In the genomic region with DNA sequence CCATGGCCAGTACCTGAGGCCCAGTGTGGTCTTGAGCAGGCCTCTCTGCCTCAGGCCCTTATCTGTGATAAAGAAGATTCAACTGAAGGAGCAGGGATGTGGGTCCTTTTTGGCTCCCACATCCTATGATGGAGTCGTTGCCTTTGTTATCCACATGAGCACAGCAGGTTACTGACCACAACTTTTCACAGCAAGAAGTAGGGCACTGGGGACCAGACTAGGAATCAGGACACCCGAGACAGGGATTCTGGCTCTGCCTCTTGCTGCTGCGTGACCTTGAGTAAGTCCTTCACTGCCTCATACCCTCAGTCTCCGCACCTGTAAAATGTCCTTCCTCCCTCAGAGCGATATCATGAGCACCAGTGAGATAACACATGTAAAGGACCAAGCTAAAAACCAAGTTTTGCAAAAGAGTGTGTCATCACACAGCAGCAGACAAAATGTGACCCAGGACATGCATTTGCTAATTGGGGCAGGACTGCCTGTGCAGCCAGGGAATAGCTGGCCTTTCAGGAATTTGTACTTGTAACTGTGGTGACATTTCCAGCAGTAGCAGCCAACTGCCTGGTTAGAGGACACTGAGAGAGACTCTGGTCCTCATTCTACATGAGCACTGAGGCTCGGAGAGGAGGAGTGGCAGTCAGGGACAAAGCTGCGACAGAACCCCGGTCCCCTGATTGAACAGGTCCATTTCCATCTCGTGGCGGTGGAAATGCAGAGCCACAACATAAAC, we compare ENCODE assay signal across 15 cellular contexts. TPM values are rescaled to one million over a fixed set of nuclear protein-coding genes. Genes with fewer than 3 reads are reported as not detected.
DNase-seq lines count a peak whose midpoint lies in the region; ATAC-seq, FAIRE-seq and TF ChIP-seq lines count a peak whose summit lies in the region.
"Had no signal": no experiment of that assay in that cellular context is flagged by ENCODE, and none has a peak within 500 bp of the region (broad histone marks: within the 10 kb centered on the region; RNA-seq: fewer than 3 reads in every experiment).

No MANE protein-coding gene starts in this region.

- POLR2A ChIA-PET in HepG2 (lab: Yijun Ruan, JAX), result no interaction called here
- POLR2A ChIA-PET in GM10248 (lab: Yijun Ruan, JAX), result no interaction called here

- no peak for TF ChIP-seq RAD21 in HepG2 (CRISPR knock-in tag; IDR thresholded peaks at IDR 0.05)

- H3K4me1 ChIP-seq in HepG2 (ENCODE audit: insufficient read depth, low read length) (peaks cover 66% of the 10 kb centered on the region), right lobe of liver (peaks cover 0 to 7% (median 0%) of the 10 kb centered on the region in 4 donors), heart right ventricle (peaks cover 0 to 20% (median 12%) of the 10 kb centered on the region in 9 donors)
- H3K4me1 ChIP-seq: A549 had no signal

- 48% methylated on average over 5 of the region's 10 CpGs for WGBS in HepG2 (ENCODE audit: low lambda C conversion rate)
- 73% methylated on average over 6 of the region's 10 CpGs for WGBS in right lobe of liver (ENCODE audit: insufficient coverage, low coverage, low lambda C conversion rate, missing lambda C conversion rate)
- 67 to 73% methylated on average over 10 of the region's 10 CpGs for WGBS in heart right ventricle, 2 donors

- H3K27ac ChIP-seq in HepG2 (ENCODE audit: extremely low read length, insufficient read depth, low read length) (no peak overlapping the region), right lobe of liver (no peak overlapping the region), heart right ventricle (peak overlapping the region in 9 of 10 donors; percentile 40 to 83 (median 68))
- H3K27ac ChIP-seq: A549, C4-2B, HL-60, KMS-11 had no signal

- no TSS peak for BruUV-seq in HepG2 (replicated peaks; lab: Mats Ljungman, UMichigan)

- H3K27me3 ChIP-seq in HepG2 (ENCODE audit: control insufficient read depth in 1 of 2, insufficient read depth in 2 of 2, low read length in 2 of 2), result peaks cover 0 to 10% of the 10 kb centered on the region in 2 experiments; a peak in 3 of 5 replicates
- H3K27me3 ChIP-seq in right lobe of liver, result no peaks in the 10 kb centered on the region
- no peaks in the 10 kb centered on the region for H3K27me3 ChIP-seq in heart right ventricle

- H2AFZ ChIP-seq in HepG2 (ENCODE audit: low read length), result no peak overlapping the region

- no peak overlapping the region for H3K9ac ChIP-seq in HepG2 (ENCODE audit: insufficient read depth, low read depth, low read length)
- H3K9ac ChIP-seq: KMS-11 had no signal

- no peak overlapping the region for H3K4me2 ChIP-seq in HepG2 (ENCODE audit: low read depth, low read length)
- H3K4me2 ChIP-seq: A549, KMS-11 had no signal

- intact Hi-C loops in HepG2 (cut with micrococcal nuclease; ENCODE audit: unreplicated experiment) (no loop called here), right lobe of liver (cut with DNase I) (no loop called here), heart right ventricle (cut with DNase I) (no loop called here), posterior vena cava (cut with DNase I) (no loop called here)

- DNase-seq in HepG2 (ENCODE audit: low spot score) (no peak), right lobe of liver (no peak), heart right ventricle (peak in 1 of 2 donors; percentile 38), posterior vena cava (ENCODE audit: low spot score) (peak; percentile 73), GM10248 (ENCODE audit: extremely low spot score) (no peak), iPS-NIHi7 (ENCODE audit: extremely low spot score) (no peak)
- DNase-seq: NCI-H1930 had no signal

- FAIRE-seq in HepG2 (lab: Jason Lieb, UNC), result no peak
- FAIRE-seq: A549, RCC 7860 had no signal

- H3K9me3 ChIP-seq in HepG2 (ENCODE audit: low read length) (no peaks in the 10 kb centered on the region), right lobe of liver (no peaks in the 10 kb centered on the region), heart right ventricle (no peaks in the 10 kb centered on the region)
- H3K9me3 ChIP-seq: A549 had no signal

- in situ Hi-C loops in HepG2 (cut with HindIII; ENCODE audit: extremely low pct_ligation_motif_present, low pct_unique_long_range_greater_than_20kb), result no loop called here

- ATAC-seq in HepG2 (peak; percentile 42), right lobe of liver (no peak), heart right ventricle (peak; percentile 62 to 97 (median 87)), HG02610 (IDR thresholded peaks at IDR 0.05; ENCODE audit: unreplicated experiment) (no peak), HG02642 (IDR thresholded peaks at IDR 0.05; ENCODE audit: poor library complexity, unreplicated experiment) (no peak)
- ATAC-seq: A549 had no signal

- no peak for TF ChIP-seq CTCF in HepG2 (CRISPR knock-in tag; IDR thresholded peaks at IDR 0.05)
- TF ChIP-seq CTCF in right lobe of liver (IDR thresholded peaks at IDR 0.05), result no peak
- no peak for TF ChIP-seq CTCF in heart right ventricle (IDR thresholded peaks at IDR 0.05)
- TF ChIP-seq CTCF in GM10248 (IDR thresholded peaks at IDR 0.05; ENCODE audit: control extremely low read depth, extremely low read depth, low read depth, missing control alignments), result no peak

- no peak for TF ChIP-seq POLR2A in HepG2 (IDR thresholded peaks at IDR 0.05; ENCODE audit: insufficient read depth in 1 of 2, low read depth in 2 of 2, low read length in 2 of 2)
- no peak for TF ChIP-seq POLR2A in right lobe of liver (IDR thresholded peaks at IDR 0.05)

- H3K36me3 ChIP-seq in HepG2 (replicated peaks in 1 of 2; ENCODE audit: control insufficient read depth in 1 of 2, insufficient read depth in 2 of 2, low read length in 2 of 2), result no peaks in the 10 kb centered on the region
- no peaks in the 10 kb centered on the region for H3K36me3 ChIP-seq in right lobe of liver
- no peaks in the 10 kb centered on the region for H3K36me3 ChIP-seq in heart right ventricle

- no peaks in the 10 kb centered on the region for H3K79me2 ChIP-seq in HepG2 (ENCODE audit: insufficient read depth, low read length)

- TF ChIP-seq EP300 in HepG2 (IDR thresholded peaks at IDR 0.05; ENCODE audit: low read depth in 2 of 2, low read length in 2 of 2), result no peak
- no peak for TF ChIP-seq EP300 in HepG2 (CRISPR knock-in tag; IDR thresholded peaks at IDR 0.05; ENCODE audit: borderline replicate concordance)

- no peak overlapping the region for H3K4me3 ChIP-seq in HepG2 (replicated peaks in 1 of 3; ENCODE audit: insufficient read depth in 1 of 3, low read depth in 2 of 3, low read length in 3 of 3)
- no peak overlapping the region for H3K4me3 ChIP-seq in right lobe of liver
- no peak overlapping the region for H3K4me3 ChIP-seq in heart right ventricle
- H3K4me3 ChIP-seq: A549 had no signal

- H4K20me1 ChIP-seq in HepG2 (ENCODE audit: insufficient read depth, low read length), result no peaks in the 10 kb centered on the region

- CTCF ChIA-PET in HepG2 (lab: Yijun Ruan, JAX; ENCODE audit: low intra/inter-chr PET ratio, low total read pairs) (no interaction called here), GM10248 (lab: Yijun Ruan, JAX) (interaction anchor here (0.9 to 1.5 kb wide), 2 partner anchors 14 to 257 kb away, joined by 3 read pairs; no protein-coding TSS in a partner anchor)

RNA-seq across cellular contexts. Expression of a gene that starts 13.2 kb away (rescaled TPM):
- total RNA-seq in HepG2 (2016; rRNA removed; fragmentation: Illumina TruSeq; extraction: Trizol) (not detected in 2 replicates), right lobe of liver (not detected), heart right ventricle (not detected), posterior vena cava (not detected)
- not detected in 2 replicates for total RNA-seq in HepG2 (2016; cell fraction: cytosol; rRNA removed; fragmentation: Illumina TruSeq; extraction: Trizol; ENCODE audit: low read depth)
- total RNA-seq in HepG2 (2016; cell fraction: insoluble cytoplasmic fraction; rRNA removed; fragmentation: Illumina TruSeq; extraction: Trizol), result not detected in 2 replicates
- total RNA-seq in HepG2 (2016; cell fraction: membrane; rRNA removed; fragmentation: Illumina TruSeq; extraction: Trizol), result not detected in 2 replicates
- not detected in 2 replicates for total RNA-seq in HepG2 (2016; cell fraction: nucleus; rRNA removed; fragmentation: Illumina TruSeq; extraction: Trizol)
- polyA plus RNA-seq in HepG2 (2011; rRNA removed) (0.04 TPM in 1 of 2 replicates, not detected in the other), heart right ventricle (not detected)
- 0.01 TPM in 1 of 2 replicates, not detected in the other for polyA plus RNA-seq in HepG2 (2011; cell fraction: cytosol; rRNA removed)
- 0.05 TPM in 2 replicates for polyA plus RNA-seq in HepG2 (2011; cell fraction: nucleus; rRNA removed)
- polyA plus RNA-seq in HepG2 (2012), result not detected in 2 replicates
- polyA plus RNA-seq in HepG2 (2016; cell fraction: cytosol; fragmentation: Illumina TruSeq; extraction: Trizol; ENCODE audit: low read depth), result not detected in 2 replicates
- polyA plus RNA-seq in HepG2 (2016; cell fraction: insoluble cytoplasmic fraction; fragmentation: Illumina TruSeq; extraction: Trizol; ENCODE audit: low read depth), result not detected in 2 replicates
- not detected in 2 replicates for polyA plus RNA-seq in HepG2 (2016; cell fraction: membrane; fragmentation: Illumina TruSeq; extraction: Trizol; ENCODE audit: low read depth)
- not detected in 2 replicates for polyA plus RNA-seq in HepG2 (2016; cell fraction: nucleus; fragmentation: Illumina TruSeq; extraction: Trizol; ENCODE audit: insufficient read depth, low read depth)
- polyA minus RNA-seq in HepG2 (2011; rRNA and poly(A)+ RNA removed; ENCODE audit: low replicate concordance), result 0.04 TPM in 1 of 2 replicates, not detected in the other
- polyA minus RNA-seq in HepG2 (2011; cell fraction: cytosol; rRNA and poly(A)+ RNA removed), result not detected in 2 replicates
- not detected in 2 replicates for polyA minus RNA-seq in HepG2 (2011; cell fraction: nucleus; rRNA and poly(A)+ RNA removed)
- total RNA-seq: MCF 10A had no signal
- polyA plus RNA-seq: A549 had no signal

RNA-seq across cellular contexts. Expression of a gene that starts 23.1 kb away (rescaled TPM):
- total RNA-seq in HepG2 (2016; rRNA removed; fragmentation: Illumina TruSeq; extraction: Trizol) (not detected in 2 replicates), right lobe of liver (under 1 TPM in 2 of 6 experiments, not detected in 4; 0.35 to 0.51 TPM), heart right ventricle (1 to 10 TPM in 2 of 10 donors, under 1 TPM in 1, not detected in 7; 0.34 to 1.4 (median 1.3) TPM), posterior vena cava (not detected)
- not detected in 2 replicates for total RNA-seq in HepG2 (2016; cell fraction: cytosol; rRNA removed; fragmentation: Illumina TruSeq; extraction: Trizol; ENCODE audit: low read depth)
- not detected in 2 replicates for total RNA-seq in HepG2 (2016; cell fraction: insoluble cytoplasmic fraction; rRNA removed; fragmentation: Illumina TruSeq; extraction: Trizol)
- total RNA-seq in HepG2 (2016; cell fraction: membrane; rRNA removed; fragmentation: Illumina TruSeq; extraction: Trizol), result not detected in 2 replicates
- total RNA-seq in HepG2 (2016; cell fraction: nucleus; rRNA removed; fragmentation: Illumina TruSeq; extraction: Trizol), result not detected in 2 replicates
- polyA plus RNA-seq in HepG2 (2011; rRNA removed) (0.18 and 0.32 TPM in 2 replicates), heart right ventricle (under 1 TPM in 1 of 2 donors, not detected in 1; 0.36 TPM)
- 0.06 and 0.09 TPM in 2 replicates for polyA plus RNA-seq in HepG2 (2011; cell fraction: cytosol; rRNA removed)
- 0.17 and 0.29 TPM in 2 replicates for polyA plus RNA-seq in HepG2 (2011; cell fraction: nucleus; rRNA removed)
- polyA plus RNA-seq in HepG2 (2012), result 0.27 and 0.35 TPM in 2 replicates
- polyA plus RNA-seq in HepG2 (2016; cell fraction: cytosol; fragmentation: Illumina TruSeq; extraction: Trizol; ENCODE audit: low read depth), result not detected in 2 replicates
- polyA plus RNA-seq in HepG2 (2016; cell fraction: insoluble cytoplasmic fraction; fragmentation: Illumina TruSeq; extraction: Trizol; ENCODE audit: low read depth), result not detected in 2 replicates
- not detected in 2 replicates for polyA plus RNA-seq in HepG2 (2016; cell fraction: membrane; fragmentation: Illumina TruSeq; extraction: Trizol; ENCODE audit: low read depth)
- polyA plus RNA-seq in HepG2 (2016; cell fraction: nucleus; fragmentation: Illumina TruSeq; extraction: Trizol; ENCODE audit: insufficient read depth, low read depth), result not detected in 2 replicates
- not detected in 2 replicates for polyA minus RNA-seq in HepG2 (2011; rRNA and poly(A)+ RNA removed; ENCODE audit: low replicate concordance)
- not detected in 2 replicates for polyA minus RNA-seq in HepG2 (2011; cell fraction: cytosol; rRNA and poly(A)+ RNA removed)
- polyA minus RNA-seq in HepG2 (2011; cell fraction: nucleus; rRNA and poly(A)+ RNA removed), result 0.25 TPM in 1 of 2 replicates, not detected in the other
- total RNA-seq: MCF 10A had no signal
- polyA plus RNA-seq: A549 had no signal

RNA-seq across cellular contexts. Expression of a gene that starts 52.6 kb away (rescaled TPM):
- total RNA-seq in HepG2 (2016; rRNA removed; fragmentation: Illumina TruSeq; extraction: Trizol) (0.04 TPM in 1 of 2 replicates, not detected in the other), right lobe of liver (under 1 TPM; 0.11 to 0.30 (median 0.23) TPM), heart right ventricle (10 to 100 TPM in 5 of 10 donors, 1 to 10 TPM in 5; 5.7 to 17.5 (median 10.3) TPM), posterior vena cava (1 to 10 TPM; 3.5 to 9.8 TPM)
- not detected in 2 replicates for total RNA-seq in HepG2 (2016; cell fraction: cytosol; rRNA removed; fragmentation: Illumina TruSeq; extraction: Trizol; ENCODE audit: low read depth)
- 0.19 TPM in 1 of 2 replicates, not detected in the other for total RNA-seq in HepG2 (2016; cell fraction: insoluble cytoplasmic fraction; rRNA removed; fragmentation: Illumina TruSeq; extraction: Trizol)
- total RNA-seq in HepG2 (2016; cell fraction: membrane; rRNA removed; fragmentation: Illumina TruSeq; extraction: Trizol), result 0.03 TPM in 1 of 2 replicates, not detected in the other
- total RNA-seq in HepG2 (2016; cell fraction: nucleus; rRNA removed; fragmentation: Illumina TruSeq; extraction: Trizol), result not detected in 2 replicates
- polyA plus RNA-seq in HepG2 (2011; rRNA removed) (0.29 and 0.38 TPM in 2 replicates), heart right ventricle (1 to 10 TPM; 5.4 to 8.8 TPM)
- polyA plus RNA-seq in HepG2 (2011; cell fraction: cytosol; rRNA removed), result 0.13 and 0.19 TPM in 2 replicates
- polyA plus RNA-seq in HepG2 (2011; cell fraction: nucleus; rRNA removed), result 0.64 and 0.72 TPM in 2 replicates
- polyA plus RNA-seq in HepG2 (2012), result 0.07 TPM in 2 replicates
- polyA plus RNA-seq in HepG2 (2016; cell fraction: cytosol; fragmentation: Illumina TruSeq; extraction: Trizol; ENCODE audit: low read depth), result not detected in 2 replicates
- polyA plus RNA-seq in HepG2 (2016; cell fraction: insoluble cytoplasmic fraction; fragmentation: Illumina TruSeq; extraction: Trizol; ENCODE audit: low read depth), result 0.20 TPM in 1 of 2 replicates, not detected in the other
- 0.16 TPM in 1 of 2 replicates, not detected in the other for polyA plus RNA-seq in HepG2 (2016; cell fraction: membrane; fragmentation: Illumina TruSeq; extraction: Trizol; ENCODE audit: low read depth)
- polyA plus RNA-seq in HepG2 (2016; cell fraction: nucleus; fragmentation: Illumina TruSeq; extraction: Trizol; ENCODE audit: insufficient read depth, low read depth), result 0.17 and 0.42 TPM in 2 replicates
- 0.18 TPM in 1 of 2 replicates, not detected in the other for polyA minus RNA-seq in HepG2 (2011; rRNA and poly(A)+ RNA removed; ENCODE audit: low replicate concordance)
- polyA minus RNA-seq in HepG2 (2011; cell fraction: cytosol; rRNA and poly(A)+ RNA removed), result not detected in 2 replicates
- 0.39 and 0.75 TPM in 2 replicates for polyA minus RNA-seq in HepG2 (2011; cell fraction: nucleus; rRNA and poly(A)+ RNA removed)
- total RNA-seq: MCF 10A had no signal

Comparison
In these comparisons a context has a peak if more than half of its experiments do, and no peak if none do; other contexts are left out.
1. ATAC-seq: peak in HepG2 (single experiment) and heart right ventricle (8 of 8); none in right lobe of liver (0 of 4), HG02610 (single experiment) and HG02642 (single experiment).
2. H3K27ac ChIP-seq: peak in heart right ventricle (9 of 10); none in HepG2 (single experiment) and right lobe of liver (0 of 3).